In genomic region chr12:51820721-51821422, GRCh38 we compare ENCODE assay signal across 9 cellular contexts. TPM values are rescaled to one million over a fixed set of nuclear protein-coding genes. Genes with fewer than 3 reads are reported as not detected.
DNase-seq lines count a peak whose midpoint lies in the region; ATAC-seq, FAIRE-seq and TF ChIP-seq lines count a peak whose summit lies in the region.
"Had no signal": no experiment of that assay in that cellular context is flagged by ENCODE, and none has a peak within 500 bp of the region (broad histone marks: within the 10 kb centered on the region; RNA-seq: fewer than 3 reads in every experiment).

No MANE protein-coding gene starts in this region.

- no peaks in the 10 kb centered on the region; the same call in 1 of the 2 replicates for H4K20me1 ChIP-seq in GM12878 (ENCODE audit: control insufficient read depth, insufficient read depth)

- no peak overlapping the region for H3K9ac ChIP-seq in GM12878 (ENCODE audit: control insufficient read depth, insufficient read depth, low read length)

- intact Hi-C loops in GM12878 (cut with micrococcal nuclease; ENCODE audit: unreplicated experiment) = no loop called here
- intact Hi-C loops in left colon (cut with DNase I, micrococcal nuclease) = no loop called here

- in situ Hi-C loops in GM12878 (cut with MboI) = no loop called here

- no peak for FAIRE-seq in GM12878 (lab: Jason Lieb, UNC)
- FAIRE-seq: TTC549 had no signal

- no peaks in the 10 kb centered on the region for H3K79me2 ChIP-seq in GM12878 (ENCODE audit: control insufficient read depth, insufficient read depth, low read length)

- H3K27ac ChIP-seq in GM12878 (ENCODE audit: control insufficient read depth, insufficient read depth) = no peak overlapping the region

- RAD21 ChIA-PET in GM12878 (lab: Charles Lee; ENCODE audit: unreplicated experiment) = no interaction called here

- peak overlapping the region; percentile 4; the same call in 1 of the 2 replicates for H2AFZ ChIP-seq in GM12878 (ENCODE audit: control insufficient read depth, low read depth, low read length)

- CTCF ChIA-PET in GM12878 (lab: Yijun Ruan, JAX) = no interaction called here

- peak in 1 of 3 experiments; percentile 9; a peak in 1 of 6 replicates for TF ChIP-seq CTCF in GM12878 (IDR thresholded peaks at IDR 0.05 in 2 of 3, conservative IDR thresholded peaks at IDR 0.05 in 1 of 3; ENCODE audit: control insufficient read depth in 2 of 3, extremely low read depth in 1 of 3, insufficient read depth in 1 of 3, low read depth in 3 of 3, low read length in 3 of 3)

- DNase-seq in DMS79 (lab: John Stamatoyannopoulos, UW) = peak; percentile 29
- peak; percentile 63 for DNase-seq in NCI-H128 (lab: John Stamatoyannopoulos, UW; ENCODE audit: unreplicated experiment)
- DNase-seq in T-helper 22 cell (ENCODE audit: low read depth) = peak; percentile 56
- no peak for DNase-seq in GM12878 (ENCODE audit: low read depth, low spot score)
- DNase-seq in left colon = peak in 1 of 2 donors; percentile 67
- peak; percentile 27 to 70 (median 61) for DNase-seq in stimulated activated CD4-positive, alpha-beta T cell treated with anti-CD3 and anti-CD28 coated beads, TNF-alpha, amount 100 ng/mL, for 1 hour (ENCODE audit: low read depth in 3 of 3, low spot score in 1 of 3)

- under 1% methylated on average over 40 of the region's 94 CpGs for WGBS in GM12878 (ENCODE audit: insufficient coverage, insufficient replicate concordance, low lambda C conversion rate, missing lambda C conversion rate)

- TF ChIP-seq RAD21 in GM12878 (IDR thresholded peaks at IDR 0.05; ENCODE audit: insufficient read depth, low read depth, low read length) = no peak

- peaks cover 6 to 9% of the 10 kb centered on the region in 2 experiments; a peak in 3 of 4 replicates for H3K27me3 ChIP-seq in GM12878 (replicated peaks in 1 of 2; ENCODE audit: control insufficient read depth in 2 of 2, insufficient read depth in 2 of 2, low read length in 1 of 2)

- POLR2A ChIA-PET in GM12878 (lab: Charles Lee) = no interaction called here

- no peak overlapping the region for H3K4me3 ChIP-seq in GM12878

- no TSS peak for BruUV-seq in GM12878 (replicated peaks; lab: Mats Ljungman, UMichigan)

- SMC1A ChIA-PET in GM12878 (lab: Charles Lee; ENCODE audit: uncharacterized antibody, unreplicated experiment) = no interaction called here

- ATAC-seq in GM12878 (no peak), left colon (peak; percentile 52), HG03139 (IDR thresholded peaks at IDR 0.05; ENCODE audit: unreplicated experiment) (no peak), HG03135 (IDR thresholded peaks at IDR 0.05; ENCODE audit: unreplicated experiment) (no peak)

- H3K9me3 ChIP-seq in GM12878 (replicated peaks; ENCODE audit: control insufficient read depth, insufficient read depth, low read length) = no peaks in the 10 kb centered on the region

- no peaks in the 10 kb centered on the region for H3K4me1 ChIP-seq in GM12878 (ENCODE audit: control insufficient read depth, insufficient read depth, low read length)

- H3K36me3 ChIP-seq in GM12878 (ENCODE audit: control insufficient read depth in 2 of 2, insufficient read depth in 2 of 2, low read length in 1 of 2) = no peaks in the 10 kb centered on the region

- no peak for TF ChIP-seq EP300 in GM12878 (IDR thresholded peaks at IDR 0.05; ENCODE audit: borderline replicate concordance in 1 of 2, control insufficient read depth in 1 of 2, low read depth in 2 of 2, low read length in 2 of 2)

- peak; percentile 45; the same call in 1 of the 2 replicates for TF ChIP-seq POLR2A in GM12878 (IDR thresholded peaks at IDR 0.05; ENCODE audit: low read depth, low read length)

- H3K4me2 ChIP-seq in GM12878 (ENCODE audit: control insufficient read depth, insufficient read depth) = peak overlapping the region; percentile 25; the same call in 1 of the 2 replicates

TF ChIP-seq in GM12878, 131 proteins besides CTCF, POLR2A, EP300 and RAD21:
- TF ChIP-seq E2F4 (IDR thresholded peaks at IDR 0.05; ENCODE audit: low read depth, low read length) = no peak
- no peak for TF ChIP-seq NR2C2 (IDR thresholded peaks at IDR 0.05; ENCODE audit: borderline replicate concordance, control insufficient read depth, insufficient read length, low read depth)
- TF ChIP-seq NR2F1 (conservative IDR thresholded peaks at IDR 0.05) = no peak
- no peak for TF ChIP-seq CBFB (IDR thresholded peaks at IDR 0.05; ENCODE audit: low read depth)
- TF ChIP-seq KLF5 (IDR thresholded peaks at IDR 0.05; ENCODE audit: partially characterized antibody) = no peak
- TF ChIP-seq MEF2B (IDR thresholded peaks at IDR 0.05; ENCODE audit: partially characterized antibody, poor library complexity, severe bottlenecking) = no peak
- TF ChIP-seq ZBTB11 (CRISPR knock-in tag; IDR thresholded peaks at IDR 0.05) = no peak
- TF ChIP-seq NFYA (IDR thresholded peaks at IDR 0.05; ENCODE audit: borderline replicate concordance, low read depth, low read length) = no peak
- no peak for TF ChIP-seq SPI1 (IDR thresholded peaks at IDR 0.05; ENCODE audit: borderline replicate concordance, insufficient read depth, low read depth, low read length)
- TF ChIP-seq ATF7 (IDR thresholded peaks at IDR 0.05; ENCODE audit: low read depth) = no peak
- no peak for TF ChIP-seq TARDBP (IDR thresholded peaks at IDR 0.05; ENCODE audit: borderline replicate concordance)
- TF ChIP-seq NKRF (conservative IDR thresholded peaks at IDR 0.05) = no peak

RNA-seq across cellular contexts. Expression of gene FIGNL2, which starts 27.6 kb away (rescaled TPM):
- not detected in 2 replicates for total RNA-seq in GM12878 (2013; cell fraction: nucleolus; rRNA removed)
- total RNA-seq in GM12878 (2014; rRNA removed) (not detected in 2 replicates), GM12878 (2014; rRNA removed; fragmentation: Illumina TruSeq; extraction: Trizol) (not detected in 2 replicates), GM12878 (2021) (not detected in 2 replicates), left colon (under 1 TPM; 0.24 to 0.36 TPM)
- polyA plus RNA-seq in GM12878 (2011; ENCODE audit: low read depth) = not detected
- polyA plus RNA-seq in GM12878 (2011; rRNA removed) (not detected in 2 replicates), GM12878 (2014; fragmentation: Illumina TruSeq; extraction: Trizol) (not detected in 2 replicates), GM12878 (2014; fragmentation: Nextera tagmentation; extraction: Ambion mirVana) (not detected), GM12878 (2014; rRNA removed) (not detected in 2 replicates), GM12878 (2016; fragmentation: Nextera tagmentation; extraction: Ambion mirVana) (not detected)
- not detected in 2 replicates for polyA plus RNA-seq in GM12878 (2011; cell fraction: cytosol; rRNA removed)
- not detected in 2 replicates for polyA plus RNA-seq in GM12878 (2011; cell fraction: nucleus; rRNA removed)
- polyA plus RNA-seq in GM12878 (2012) = not detected in 2 replicates
- not detected in 2 replicates for polyA minus RNA-seq in GM12878 (2011; rRNA and poly(A)+ RNA removed)
- polyA minus RNA-seq in GM12878 (2011; cell fraction: cytosol; rRNA and poly(A)+ RNA removed) = not detected in 2 replicates
- polyA minus RNA-seq in GM12878 (2011; cell fraction: nucleus; rRNA and poly(A)+ RNA removed) = not detected in 2 replicates
